Comparison of ENCODE assay signal across 8 cellular contexts in genomic region chr1:182259229-182259872, GRCh38.
DNase-seq lines count a peak whose midpoint lies in the region; ATAC-seq and TF ChIP-seq lines count a peak whose summit lies in the region.

No MANE protein-coding gene starts in this region.

- no peaks in the 10 kb centered on the region for H3K9me3 ChIP-seq in testis

- TF ChIP-seq POLR2A in testis (IDR thresholded peaks at IDR 0.05) = no peak

- no peaks in the 10 kb centered on the region for H3K27me3 ChIP-seq in testis

- peak; percentile 54 for DNase-seq in T-helper 22 cell (ENCODE audit: low read depth)
- peak; percentile 31 for DNase-seq in astrocyte of the cerebellum (ENCODE audit: low read depth)
- DNase-seq in myocyte (ENCODE audit: low read depth) = peak; percentile 99
- peak; percentile 73 for DNase-seq in testis
- DNase-seq in GM20000 (ENCODE audit: low spot score) = no peak
- no peak for DNase-seq in DMS53 (lab: John Stamatoyannopoulos, UW)

- intact Hi-C loops in testis (cut with DNase I; ENCODE audit: low total_unique reads) = no loop called here

- peak overlapping the region in 1 of 2 donors; percentile 32 for H3K27ac ChIP-seq in testis

- H3K4me3 ChIP-seq in astrocyte of the cerebellum (ENCODE audit: low read depth, low read length) = no peak overlapping the region
- H3K4me3 ChIP-seq in testis = no peak overlapping the region

- H3K36me3 ChIP-seq in testis (ENCODE audit: low read depth, missing control alignments) = no peaks in the 10 kb centered on the region

- peak; percentile 76 for ATAC-seq in GM18868 (IDR thresholded peaks at IDR 0.05; ENCODE audit: unreplicated experiment)
- peak; percentile 71 for ATAC-seq in HG03457 (IDR thresholded peaks at IDR 0.05; ENCODE audit: unreplicated experiment)

- 27 to 30% methylated on average over 2 to 4 of the region's 4 CpGs for WGBS in testis, 2 donors

- H3K4me1 ChIP-seq in testis = peaks cover 9% of the 10 kb centered on the region

- in situ Hi-C loops in astrocyte of the cerebellum (cut with HindIII; ENCODE audit: low sequenced_read_pairs) = no loop called here

- no peak for TF ChIP-seq CTCF in astrocyte of the cerebellum (IDR thresholded peaks at IDR 0.05; ENCODE audit: low read depth, low read length, missing control alignments)
- TF ChIP-seq CTCF in testis (IDR thresholded peaks at IDR 0.05) = no peak
- TF ChIP-seq CTCF in GM20000 (IDR thresholded peaks at IDR 0.05; ENCODE audit: extremely low read depth, missing control alignments) = no peak

Comparison
In these comparisons a context has a peak if more than half of its experiments do, and no peak if none do; other contexts are left out.
1. DNase-seq: peak in T-helper 22 cell (single experiment), astrocyte of the cerebellum (single experiment), myocyte (single experiment) and testis (single experiment); none in GM20000 (single experiment) and DMS53 (single experiment).